ENCODE assay signal across 10 cellular contexts in genomic region chr4:65089666-65090065, GRCh38.
DNase-seq lines count a peak whose midpoint lies in the region; ATAC-seq and TF ChIP-seq lines count a peak whose summit lies in the region.
"Had no signal": no experiment of that assay in that cellular context is flagged by ENCODE, and none has a peak within 500 bp of the region (broad histone marks: within the 10 kb centered on the region; RNA-seq: fewer than 3 reads in every experiment).

No MANE protein-coding gene starts in this region.

- no peak for ATAC-seq in HG03571 (IDR thresholded peaks at IDR 0.05; ENCODE audit: unreplicated experiment)

- TF ChIP-seq POLR2A in NB4 (IDR thresholded peaks at IDR 0.05; ENCODE audit: extremely low read depth, insufficient read length), result no peak

- H3K4me3 ChIP-seq in NB4 (ENCODE audit: low read depth, low read length), result no peak overlapping the region
- H3K4me3 ChIP-seq: testis had no signal

- DNase-seq in NB4 (ENCODE audit: low read depth) (peak; percentile 9), amniotic epithelial cell (ENCODE audit: low read depth) (peak; percentile 49), left kidney (ENCODE audit: low read depth, low spot score) (peak; percentile 7), activated gamma-delta T cell treated with Interleukin-2 at 50 U/mL for 16 hours (no peak)
- no peak for DNase-seq in activated CD8-positive, alpha-beta memory T cell treated with anti-CD3 and anti-CD28 coated beads, Interleukin-2, amount 50 U/mL, for 4 hours
- DNase-seq in activated CD4-positive, alpha-beta T cell treated with anti-CD3 and anti-CD28 coated beads, Interleukin-2, amount 50 U/mL, for 4 hours, result no peak
- DNase-seq: activated CD4-positive, alpha-beta T cell treated with anti-CD3 and anti-CD28 coated beads, Interleukin-2, amount 10 ng/mL, durations not matched to agents 24 days and 14 days; testis had no signal

- TF ChIP-seq CTCF in GM12872 (IDR thresholded peaks at IDR 0.05; ENCODE audit: insufficient read depth, low read depth, low read length) (0 out of 3 replicates have a peak, but pooled peaks have one; percentile 8), NB4 (IDR thresholded peaks at IDR 0.05; ENCODE audit: low read depth, low read length) (peak; percentile 8)

Comparison
In these comparisons a context has a peak if more than half of its experiments do, and no peak if none do; other contexts are left out.
1. DNase-seq: peak in NB4 (single experiment), amniotic epithelial cell (single experiment) and left kidney (single experiment); none in activated CD8-positive, alpha-beta memory T cell treated with anti-CD3 and anti-CD28 coated beads, Interleukin-2, amount 50 U/mL, for 4 hours (single experiment), activated CD4-positive, alpha-beta T cell treated with anti-CD3 and anti-CD28 coated beads, Interleukin-2, amount 50 U/mL, for 4 hours (0 of 2) and activated gamma-delta T cell treated with Interleukin-2 at 50 U/mL for 16 hours (single experiment).